Comparison of ENCODE assay signal across 9 cellular contexts in genomic region chr5:93583799-93584530, GRCh38. TPM values are rescaled to one million over a fixed set of nuclear protein-coding genes. Genes with fewer than 3 reads are reported as not detected.
DNase-seq lines count a peak whose midpoint lies in the region; ATAC-seq, FAIRE-seq and TF ChIP-seq lines count a peak whose summit lies in the region.
"Had no signal": no experiment of that assay in that cellular context is flagged by ENCODE, and none has a peak within 500 bp of the region (broad histone marks: within the 10 kb centered on the region; RNA-seq: fewer than 3 reads in every experiment).

No MANE protein-coding gene starts in this region.

- no peaks in the 10 kb centered on the region for H3K9me2 ChIP-seq in OCI-LY7 (ENCODE audit: insufficient read depth, low read length)

- H2AFZ ChIP-seq in OCI-LY7 (ENCODE audit: low read length) = no peak overlapping the region

- peak overlapping the region; percentile 26; the same call in 1 of the 2 replicates for H3K4me2 ChIP-seq in OCI-LY7 (ENCODE audit: low read length)

- TF ChIP-seq CTCF in OCI-LY7 (conservative IDR thresholded peaks at IDR 0.05; ENCODE audit: low read length) = no peak
- TF ChIP-seq CTCF in bronchial epithelial cell (IDR thresholded peaks at IDR 0.05; ENCODE audit: insufficient read depth, low read length, severe bottlenecking) = no peak
- TF ChIP-seq CTCF in suprapubic skin (IDR thresholded peaks at IDR 0.05) = no peak

- H3K27ac ChIP-seq in OCI-LY7 (ENCODE audit: low read depth, low read length, poor library complexity, severe bottlenecking) (no peak overlapping the region), suprapubic skin (no peak overlapping the region)

- H3K4me1 ChIP-seq in OCI-LY7 (ENCODE audit: insufficient read depth, low read length, poor library complexity, severe bottlenecking) (no peaks in the 10 kb centered on the region), suprapubic skin (peaks cover 52% of the 10 kb centered on the region)

- peaks cover 6% of the 10 kb centered on the region for H3K27me3 ChIP-seq in bronchial epithelial cell (ENCODE audit: control insufficient read depth, insufficient read depth, low read length)
- peaks cover 87% of the 10 kb centered on the region for H3K27me3 ChIP-seq in suprapubic skin

- no TSS peak for BruUV-seq in OCI-LY7 (replicated peaks; lab: Mats Ljungman, UMichigan)

- intact Hi-C loops in OCI-LY7 (cut with micrococcal nuclease; ENCODE audit: unreplicated experiment) = loop anchor here (5.0 kb wide), 2 partner anchors 333 to 1153 kb away; no protein-coding TSS in a partner anchor

- ATAC-seq in HG02678 (IDR thresholded peaks at IDR 0.05; ENCODE audit: unreplicated experiment) = peak; percentile 32

- FAIRE-seq in bronchial epithelial cell (lab: Jason Lieb, UNC) = no peak
- FAIRE-seq: endometrium had no signal

- H3K79me2 ChIP-seq in OCI-LY7 (ENCODE audit: insufficient read depth, low read depth, low read length) = no peaks in the 10 kb centered on the region

- POLR2A ChIA-PET in OCI-LY7 (lab: Charles Lee) = no interaction called here

- TF ChIP-seq EP300 in suprapubic skin (IDR thresholded peaks at IDR 0.05) = no peak

- H3K4me3 ChIP-seq in OCI-LY7 (ENCODE audit: low read depth, low read length, poor library complexity, severe bottlenecking) = no peak overlapping the region
- H3K4me3 ChIP-seq in bronchial epithelial cell (ENCODE audit: low read depth, low read length) = peak overlapping the region; percentile 44
- peak overlapping the region; percentile 60 for H3K4me3 ChIP-seq in suprapubic skin

- no peaks in the 10 kb centered on the region for H3K36me3 ChIP-seq in OCI-LY7 (ENCODE audit: insufficient read depth, low read length)
- no peaks in the 10 kb centered on the region for H3K36me3 ChIP-seq in bronchial epithelial cell (ENCODE audit: control insufficient read depth, insufficient read depth, low read length)
- no peaks in the 10 kb centered on the region for H3K36me3 ChIP-seq in suprapubic skin

- CTCF ChIA-PET in OCI-LY7 (lab: Charles Lee; ENCODE audit: unreplicated experiment) = no interaction called here

- under 1% methylated on average over 48 of the region's 103 CpGs for WGBS in suprapubic skin

- H4K20me1 ChIP-seq in OCI-LY7 (ENCODE audit: insufficient read depth, low read length) = no peaks in the 10 kb centered on the region

- no peak for TF ChIP-seq POLR2A in suprapubic skin (IDR thresholded peaks at IDR 0.05)

- H3K9me3 ChIP-seq in OCI-LY7 (ENCODE audit: low read length) (no peaks in the 10 kb centered on the region), suprapubic skin (no peaks in the 10 kb centered on the region)

- peak; percentile 34 for DNase-seq in activated CD4-positive, CD25-positive, alpha-beta regulatory T cell treated with anti-CD3 and anti-CD28 coated beads, Interleukin-2, amount 50 U/mL, for 72 hours
- DNase-seq in activated CD4-positive, CD25-positive, alpha-beta regulatory T cell (lab: John Stamatoyannopoulos, UW) = no peak
- DNase-seq in OCI-LY7 (ENCODE audit: low spot score) (peak; percentile 10), bronchial epithelial cell (ENCODE audit: low read depth) (no peak), kidney tubule cell (ENCODE audit: low spot score) (peak; percentile 74), suprapubic skin (ENCODE audit: low spot score in 2 of 2) (no peak), DMS114 treated with DMSO at 0.1 percent for 48 hours (lab: John Stamatoyannopoulos, UW; ENCODE audit: unreplicated experiment) (no peak)

RNA-seq across cellular contexts. Expression of gene NR2F1, which starts 0.9 kb away (rescaled TPM):
- not detected in 2 replicates for total RNA-seq in OCI-LY7 (2014; rRNA removed; shearing (Covaris generic))
- total RNA-seq in OCI-LY7 (2022) = not detected in 2 replicates
- 1.6 TPM in 1 of 2 replicates, not detected in the other for total RNA-seq in bronchial epithelial cell
- total RNA-seq in suprapubic skin = 1 to 10 TPM in 2 of 4 donors, under 1 TPM in 2; 0.49 to 3.1 (median 1.3) TPM

RNA-seq across cellular contexts. Expression of gene NR2F1-AS1, which starts 2.9 kb away (rescaled TPM):
- not detected in 2 replicates for total RNA-seq in OCI-LY7 (2014; rRNA removed; shearing (Covaris generic))
- total RNA-seq in OCI-LY7 (2022) = not detected in 2 replicates
- 0.26 and 1.1 TPM in 2 replicates for total RNA-seq in bronchial epithelial cell
- total RNA-seq in suprapubic skin = 1 to 10 TPM in 3 of 4 donors, under 1 TPM in 1; 0.76 to 1.4 (median 1.2) TPM

Comparison
In these comparisons a context has a peak if more than half of its experiments do, and no peak if none do; other contexts are left out.
1. DNase-seq: peak in activated CD4-positive, CD25-positive, alpha-beta regulatory T cell treated with anti-CD3 and anti-CD28 coated beads, Interleukin-2, amount 50 U/mL, for 72 hours (single experiment), OCI-LY7 (single experiment) and kidney tubule cell (single experiment); none in activated CD4-positive, CD25-positive, alpha-beta regulatory T cell (0 of 4), bronchial epithelial cell (single experiment), suprapubic skin (0 of 2) and DMS114 treated with DMSO at 0.1 percent for 48 hours (single experiment).